ENCODE assay signal across 8 cellular contexts in genomic region chr2:2057125-2057721, GRCh38.
DNase-seq lines count a peak whose midpoint lies in the region; ATAC-seq and TF ChIP-seq lines count a peak whose summit lies in the region.

No MANE protein-coding gene starts in this region.

- H3K4me1 Mint-ChIP-seq in effector memory CD8-positive, alpha-beta T cell (ENCODE audit: low read depth in 2 of 2) = peaks cover 5 to 7% of the 10 kb centered on the region in 2 donors

- H3K4me1 ChIP-seq in spleen = peaks cover 0 to 13% (median 3%) of the 10 kb centered on the region in 6 donors

- H3K27ac ChIP-seq in spleen = peak overlapping the region in 7 of 8 donors; percentile 31 to 82 (median 72)

- peak; percentile 35 for ATAC-seq in effector memory CD8-positive, alpha-beta T cell (replicated peaks)
- ATAC-seq in HG02852 (IDR thresholded peaks at IDR 0.05; ENCODE audit: unreplicated experiment) = no peak

- TF ChIP-seq CTCF in GM12865 (IDR thresholded peaks at IDR 0.05; ENCODE audit: insufficient read depth, low read depth, low read length, missing control alignments) (no peak), spleen (IDR thresholded peaks at IDR 0.05 in 8 of 11, conservative IDR thresholded peaks at IDR 0.05 in 3 of 11) (no peak)

- H3K36me3 ChIP-seq in spleen = no peaks in the 10 kb centered on the region

- DNase-seq in GM12865 (ENCODE audit: low read depth) = peak; percentile 18
- DNase-seq in M059J (ENCODE audit: low read depth) = peak; percentile 41
- DNase-seq in activated CD4-positive, alpha-beta T cell treated with anti-CD3 and anti-CD28 coated beads, Interleukin-2, amount 50 U/mL, for 4 hours = peak; percentile 10 to 14
- no peak for DNase-seq in effector memory CD8-positive, alpha-beta T cell
- peak; percentile 83 for DNase-seq in spleen
- no peak for DNase-seq in cerebellar nuclear complex (lab: John Stamatoyannopoulos, UW)
- no peak for DNase-seq in G401 (ENCODE audit: low spot score)

- WGBS in spleen, 5 donors = 34 to 50% (median 35%) methylated on average over 11 of the region's 11 CpGs

- intact Hi-C loops in spleen (cut with DNase I; ENCODE audit: low total_unique reads) = no loop called here

- H3K27ac Mint-ChIP-seq in effector memory CD8-positive, alpha-beta T cell = peak overlapping the region; percentile 12 to 83

- peaks cover 9 to 25% of the 10 kb centered on the region in 2 donors for H3K9me3 Mint-ChIP-seq in effector memory CD8-positive, alpha-beta T cell

- no peaks in the 10 kb centered on the region for H3K27me3 Mint-ChIP-seq in effector memory CD8-positive, alpha-beta T cell

- in situ Hi-C loops in G401 (cut with HindIII; ENCODE audit: low sequenced_read_pairs) = no loop called here

- H3K9me3 ChIP-seq in spleen = peaks cover 0 to 8% (median 2%) of the 10 kb centered on the region in 8 donors

- H3K4me3 ChIP-seq in GM12865 (ENCODE audit: low read depth, low read length) (no peak overlapping the region), spleen (peak overlapping the region in 1 of 8 donors; percentile 27)

- peak in 1 of 3 donors; percentile 54 for TF ChIP-seq POLR2A in spleen (IDR thresholded peaks at IDR 0.05)

- no peaks in the 10 kb centered on the region for H3K36me3 Mint-ChIP-seq in effector memory CD8-positive, alpha-beta T cell (ENCODE audit: insufficient read depth)

- H3K27me3 ChIP-seq in spleen (replicated peaks in 1 of 7) = no peaks in the 10 kb centered on the region

- H3K4me3 Mint-ChIP-seq in effector memory CD8-positive, alpha-beta T cell = peak overlapping the region in 1 of 2 donors; percentile 6

Comparison
In these comparisons a context has a peak if more than half of its experiments do, and no peak if none do; other contexts are left out.
1. DNase-seq: peak in GM12865 (single experiment), M059J (single experiment), activated CD4-positive, alpha-beta T cell treated with anti-CD3 and anti-CD28 coated beads, Interleukin-2, amount 50 U/mL, for 4 hours (2 of 2) and spleen (single experiment); none in effector memory CD8-positive, alpha-beta T cell (0 of 3), cerebellar nuclear complex (0 of 2) and G401 (single experiment).